Comparison of ENCODE assay signal across 1 cellular context in genomic region chr14:49692895-49693737, GRCh38.
A peak's percentile ranks its signal among the peaks of the same experiment; 100 is the strongest.
TF ChIP-seq lines count a peak whose summit lies in the region.

A gene with protein sequence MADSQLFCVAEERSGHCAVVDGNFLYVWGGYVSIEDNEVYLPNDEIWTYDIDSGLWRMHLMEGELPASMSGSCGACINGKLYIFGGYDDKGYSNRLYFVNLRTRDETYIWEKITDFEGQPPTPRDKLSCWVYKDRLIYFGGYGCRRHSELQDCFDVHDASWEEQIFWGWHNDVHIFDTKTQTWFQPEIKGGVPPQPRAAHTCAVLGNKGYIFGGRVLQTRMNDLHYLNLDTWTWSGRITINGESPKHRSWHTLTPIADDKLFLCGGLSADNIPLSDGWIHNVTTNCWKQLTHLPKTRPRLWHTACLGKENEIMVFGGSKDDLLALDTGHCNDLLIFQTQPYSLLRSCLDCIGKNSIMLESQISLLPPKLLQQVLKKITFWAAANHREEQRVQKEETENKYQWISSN (plus strand): TSS chr14:49693120. CDS start chr14:49693195, 75 bp downstream.

TF ChIP-seq in HepG2, 621 proteins besides CTCF, POLR2A, EP300 and RAD21 (continued from another document and continues in another):
- TF ChIP-seq, protein P1, sequence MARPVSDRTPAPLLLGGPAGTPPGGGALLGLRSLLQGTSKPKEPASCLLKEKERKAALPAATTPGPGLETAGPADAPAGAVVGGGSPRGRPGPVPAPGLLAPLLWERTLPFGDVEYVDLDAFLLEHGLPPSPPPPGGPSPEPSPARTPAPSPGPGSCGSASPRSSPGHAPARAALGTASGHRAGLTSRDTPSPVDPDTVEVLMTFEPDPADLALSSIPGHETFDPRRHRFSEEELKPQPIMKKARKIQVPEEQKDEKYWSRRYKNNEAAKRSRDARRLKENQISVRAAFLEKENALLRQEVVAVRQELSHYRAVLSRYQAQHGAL (CRISPR knock-in tag; IDR thresholded peaks at IDR 0.05; ENCODE audit: not compliant biosample characterization), result no peak
- TF ChIP-seq HES4 (CRISPR knock-in tag; IDR thresholded peaks at IDR 0.05; ENCODE audit: borderline replicate concordance) (no peak), STAT5B (CRISPR knock-in tag; IDR thresholded peaks at IDR 0.05) (no peak), U2AF2 (IDR thresholded peaks at IDR 0.05; ENCODE audit: low read depth, low read length) (no peak), STAG1 (CRISPR knock-in tag; IDR thresholded peaks at IDR 0.05) (no peak), TARDBP (CRISPR knock-in tag; IDR thresholded peaks at IDR 0.05) (peak; percentile 59; the same call in 1 of the 2 replicates), DR1 (CRISPR knock-in tag; IDR thresholded peaks at IDR 0.05) (no peak; the same call in 1 of the 2 replicates), RXRA (CRISPR knock-in tag; IDR thresholded peaks at IDR 0.05) (peak; percentile 64; the same call in 1 of the 2 replicates), ZNF234 (CRISPR knock-in tag; conservative IDR thresholded peaks at IDR 0.05) (no peak), FLYWCH1 (CRISPR knock-in tag; IDR thresholded peaks at IDR 0.05) (no peak), ZBTB43 (CRISPR knock-in tag; conservative IDR thresholded peaks at IDR 0.05) (no peak), SCMH1 (CRISPR knock-in tag; IDR thresholded peaks at IDR 0.05; ENCODE audit: borderline replicate concordance) (no peak), SRF (IDR thresholded peaks at IDR 0.05; ENCODE audit: low read depth, low read length) (no peak), TCF12 (IDR thresholded peaks at IDR 0.05) (no peak), TCF12 (CRISPR knock-in tag; IDR thresholded peaks at IDR 0.05) (no peak), ZSCAN20 (CRISPR knock-in tag; IDR thresholded peaks at IDR 0.05; ENCODE audit: borderline replicate concordance) (no peak), JDP2 (CRISPR knock-in tag; IDR thresholded peaks at IDR 0.05; ENCODE audit: borderline replicate concordance) (no peak), DNMT3B (CRISPR knock-in tag; conservative IDR thresholded peaks at IDR 0.05) (no peak), ZNF777 (CRISPR knock-in tag; IDR thresholded peaks at IDR 0.05) (peak; percentile 88), ZSCAN5A (CRISPR knock-in tag; IDR thresholded peaks at IDR 0.05; ENCODE audit: borderline replicate concordance) (0 out of 2 replicates have a peak, but pooled peaks have one; percentile 65), SRSF1 (optimal IDR thresholded peaks at IDR 0.05; ENCODE audit: low read depth, low read length) (no peak), ZNF263 (CRISPR knock-in tag; IDR thresholded peaks at IDR 0.05) (peak; percentile 23; the same call in 1 of the 2 replicates), CCDC6 (CRISPR knock-in tag; IDR thresholded peaks at IDR 0.05) (peak; percentile 80; the same call in 1 of the 2 replicates), CSRNP2 (CRISPR knock-in tag; conservative IDR thresholded peaks at IDR 0.05; ENCODE audit: low read depth) (no peak), ARNT2 (CRISPR knock-in tag; IDR thresholded peaks at IDR 0.05; ENCODE audit: low read depth) (peak; percentile 80), DNMT1 (CRISPR knock-in tag; IDR thresholded peaks at IDR 0.05) (peak; percentile 95; the same call in 1 of the 2 replicates), CEBPG (CRISPR knock-in tag; IDR thresholded peaks at IDR 0.05) (no peak), KDM1A (CRISPR knock-in tag; IDR thresholded peaks at IDR 0.05) (no peak; the same call in 1 of the 2 replicates), ELK4 (CRISPR knock-in tag; IDR thresholded peaks at IDR 0.05; ENCODE audit: borderline replicate concordance) (no peak), ZNF891 (CRISPR knock-in tag; IDR thresholded peaks at IDR 0.05) (peak; percentile 88; the same call in 1 of the 2 replicates), ZNF546 (CRISPR knock-in tag; conservative IDR thresholded peaks at IDR 0.05) (no peak), SP4 (CRISPR knock-in tag; IDR thresholded peaks at IDR 0.05) (peak; percentile 71; the same call in 1 of the 2 replicates), RBFOX2 (IDR thresholded peaks at IDR 0.05; ENCODE audit: low read depth, low read length) (peak; percentile 95), NR2C2 (CRISPR knock-in tag; IDR thresholded peaks at IDR 0.05; ENCODE audit: borderline replicate concordance) (no peak), AGO2 (optimal IDR thresholded peaks at IDR 0.05; ENCODE audit: low read depth, low read length) (peak; percentile 75), KMT2B (CRISPR knock-in tag; IDR thresholded peaks at IDR 0.05) (peak; percentile 65; the same call in 1 of the 2 replicates), WIZ (CRISPR knock-in tag; IDR thresholded peaks at IDR 0.05) (peak; percentile 68; the same call in 1 of the 2 replicates), ZNF572 (CRISPR knock-in tag; IDR thresholded peaks at IDR 0.05) (peak; percentile 74; the same call in 1 of the 2 replicates), YEATS2 (CRISPR knock-in tag; IDR thresholded peaks at IDR 0.05; ENCODE audit: borderline replicate concordance) (peak; percentile 60; the same call in 1 of the 2 replicates), NFKBIZ (CRISPR knock-in tag; IDR thresholded peaks at IDR 0.05) (0 out of 2 replicates have a peak, but pooled peaks have one; percentile 29)
- TF ChIP-seq, protein P2, sequence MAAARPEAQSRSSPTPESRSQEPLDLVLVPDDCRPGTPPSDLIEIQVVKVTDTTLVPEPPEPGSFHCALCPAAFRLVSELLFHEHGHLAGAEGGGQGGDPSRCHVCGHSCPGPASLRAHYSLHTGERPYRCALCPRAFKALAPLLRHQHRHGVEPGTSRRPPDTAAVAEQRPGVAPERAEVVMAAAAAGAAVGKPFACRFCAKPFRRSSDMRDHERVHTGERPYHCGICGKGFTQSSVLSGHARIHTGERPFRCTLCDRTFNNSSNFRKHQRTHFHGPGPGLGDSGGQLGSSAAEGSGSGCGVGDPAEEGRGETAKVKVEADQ (CRISPR knock-in tag; IDR thresholded peaks at IDR 0.05; ENCODE audit: borderline replicate concordance), result peak; percentile 65; the same call in 1 of the 2 replicates
- TF ChIP-seq, protein P3, sequence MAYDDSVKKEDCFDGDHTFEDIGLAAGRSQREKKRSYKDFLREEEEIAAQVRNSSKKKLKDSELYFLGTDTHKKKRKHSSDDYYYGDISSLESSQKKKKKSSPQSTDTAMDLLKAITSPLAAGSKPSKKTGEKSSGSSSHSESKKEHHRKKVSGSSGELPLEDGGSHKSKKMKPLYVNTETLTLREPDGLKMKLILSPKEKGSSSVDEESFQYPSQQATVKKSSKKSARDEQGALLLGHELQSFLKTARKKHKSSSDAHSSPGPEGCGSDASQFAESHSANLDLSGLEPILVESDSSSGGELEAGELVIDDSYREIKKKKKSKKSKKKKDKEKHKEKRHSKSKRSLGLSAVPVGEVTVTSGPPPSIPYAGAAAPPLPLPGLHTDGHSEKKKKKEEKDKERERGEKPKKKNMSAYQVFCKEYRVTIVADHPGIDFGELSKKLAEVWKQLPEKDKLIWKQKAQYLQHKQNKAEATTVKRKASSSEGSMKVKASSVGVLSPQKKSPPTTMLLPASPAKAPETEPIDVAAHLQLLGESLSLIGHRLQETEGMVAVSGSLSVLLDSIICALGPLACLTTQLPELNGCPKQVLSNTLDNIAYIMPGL (CRISPR knock-in tag; IDR thresholded peaks at IDR 0.05; ENCODE audit: borderline replicate concordance in 1 of 2, low read depth in 1 of 2), result peak; percentile 84 to 91
- TF ChIP-seq, protein P4, sequence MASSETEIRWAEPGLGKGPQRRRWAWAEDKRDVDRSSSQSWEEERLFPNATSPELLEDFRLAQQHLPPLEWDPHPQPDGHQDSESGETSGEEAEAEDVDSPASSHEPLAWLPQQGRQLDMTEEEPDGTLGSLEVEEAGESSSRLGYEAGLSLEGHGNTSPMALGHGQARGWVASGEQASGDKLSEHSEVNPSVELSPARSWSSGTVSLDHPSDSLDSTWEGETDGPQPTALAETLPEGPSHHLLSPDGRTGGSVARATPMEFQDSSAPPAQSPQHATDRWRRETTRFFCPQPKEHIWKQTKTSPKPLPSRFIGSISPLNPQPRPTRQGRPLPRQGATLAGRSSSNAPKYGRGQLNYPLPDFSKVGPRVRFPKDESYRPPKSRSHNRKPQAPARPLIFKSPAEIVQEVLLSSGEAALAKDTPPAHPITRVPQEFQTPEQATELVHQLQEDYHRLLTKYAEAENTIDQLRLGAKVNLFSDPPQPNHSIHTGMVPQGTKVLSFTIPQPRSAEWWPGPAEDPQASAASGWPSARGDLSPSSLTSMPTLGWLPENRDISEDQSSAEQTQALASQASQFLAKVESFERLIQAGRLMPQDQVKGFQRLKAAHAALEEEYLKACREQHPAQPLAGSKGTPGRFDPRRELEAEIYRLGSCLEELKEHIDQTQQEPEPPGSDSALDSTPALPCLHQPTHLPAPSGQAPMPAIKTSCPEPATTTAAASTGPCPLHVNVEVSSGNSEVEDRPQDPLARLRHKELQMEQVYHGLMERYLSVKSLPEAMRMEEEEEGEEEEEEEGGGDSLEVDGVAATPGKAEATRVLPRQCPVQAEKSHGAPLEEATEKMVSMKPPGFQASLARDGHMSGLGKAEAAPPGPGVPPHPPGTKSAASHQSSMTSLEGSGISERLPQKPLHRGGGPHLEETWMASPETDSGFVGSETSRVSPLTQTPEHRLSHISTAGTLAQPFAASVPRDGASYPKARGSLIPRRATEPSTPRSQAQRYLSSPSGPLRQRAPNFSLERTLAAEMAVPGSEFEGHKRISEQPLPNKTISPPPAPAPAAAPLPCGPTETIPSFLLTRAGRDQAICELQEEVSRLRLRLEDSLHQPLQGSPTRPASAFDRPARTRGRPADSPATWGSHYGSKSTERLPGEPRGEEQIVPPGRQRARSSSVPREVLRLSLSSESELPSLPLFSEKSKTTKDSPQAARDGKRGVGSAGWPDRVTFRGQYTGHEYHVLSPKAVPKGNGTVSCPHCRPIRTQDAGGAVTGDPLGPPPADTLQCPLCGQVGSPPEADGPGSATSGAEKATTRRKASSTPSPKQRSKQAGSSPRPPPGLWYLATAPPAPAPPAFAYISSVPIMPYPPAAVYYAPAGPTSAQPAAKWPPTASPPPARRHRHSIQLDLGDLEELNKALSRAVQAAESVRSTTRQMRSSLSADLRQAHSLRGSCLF (CRISPR knock-in tag; IDR thresholded peaks at IDR 0.05; ENCODE audit: borderline replicate concordance), result no peak
- TF ChIP-seq, protein P5, sequence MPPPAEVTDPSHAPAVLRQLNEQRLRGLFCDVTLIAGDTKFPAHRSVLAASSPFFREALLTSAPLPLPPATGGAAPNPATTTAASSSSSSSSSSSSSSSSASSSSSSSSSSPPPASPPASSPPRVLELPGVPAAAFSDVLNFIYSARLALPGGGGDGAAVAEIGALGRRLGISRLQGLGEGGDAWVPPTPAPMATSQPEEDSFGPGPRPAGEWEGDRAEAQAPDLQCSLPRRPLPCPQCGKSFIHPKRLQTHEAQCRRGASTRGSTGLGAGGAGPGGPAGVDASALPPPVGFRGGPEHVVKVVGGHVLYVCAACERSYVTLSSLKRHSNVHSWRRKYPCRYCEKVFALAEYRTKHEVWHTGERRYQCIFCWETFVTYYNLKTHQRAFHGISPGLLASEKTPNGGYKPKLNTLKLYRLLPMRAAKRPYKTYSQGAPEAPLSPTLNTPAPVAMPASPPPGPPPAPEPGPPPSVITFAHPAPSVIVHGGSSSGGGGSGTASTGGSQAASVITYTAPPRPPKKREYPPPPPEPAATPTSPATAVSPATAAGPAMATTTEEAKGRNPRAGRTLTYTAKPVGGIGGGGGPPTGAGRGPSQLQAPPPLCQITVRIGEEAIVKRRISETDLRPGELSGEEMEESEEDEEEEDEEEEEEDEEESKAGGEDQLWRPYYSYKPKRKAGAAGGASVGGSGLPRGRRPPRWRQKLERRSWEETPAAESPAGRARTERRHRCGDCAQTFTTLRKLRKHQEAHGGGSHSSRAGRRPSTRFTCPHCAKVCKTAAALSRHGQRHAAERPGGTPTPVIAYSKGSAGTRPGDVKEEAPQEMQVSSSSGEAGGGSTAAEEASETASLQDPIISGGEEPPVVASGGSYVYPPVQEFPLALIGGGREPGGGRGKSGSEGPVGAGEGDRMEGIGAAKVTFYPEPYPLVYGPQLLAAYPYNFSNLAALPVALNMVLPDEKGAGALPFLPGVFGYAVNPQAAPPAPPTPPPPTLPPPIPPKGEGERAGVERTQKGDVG (CRISPR knock-in tag; IDR thresholded peaks at IDR 0.05; ENCODE audit: borderline replicate concordance), result no peak
